In genomic region chr10:97575101-97575668, GRCh38 we compare ENCODE assay signal across 1 cellular context.
TF ChIP-seq lines count a peak whose summit lies in the region.

No MANE protein-coding gene starts in this region.

TF ChIP-seq in H1, 55 proteins besides CTCF, POLR2A, EP300 and RAD21:
- TF ChIP-seq CTBP2 (IDR thresholded peaks at IDR 0.05; ENCODE audit: borderline replicate concordance, insufficient read depth, insufficient read length, low read length) = no peak
- TF ChIP-seq CEBPB (IDR thresholded peaks at IDR 0.05; ENCODE audit: low read depth, low read length) = no peak
- no peak for TF ChIP-seq RXRA (IDR thresholded peaks at IDR 0.05; ENCODE audit: insufficient read depth, low read depth, low read length)
- TF ChIP-seq CBX8 (IDR thresholded peaks at IDR 0.05; ENCODE audit: borderline replicate concordance, low read depth, low read length) = no peak
- no peak for TF ChIP-seq SAP30 (IDR thresholded peaks at IDR 0.05; ENCODE audit: insufficient read depth, insufficient replicate concordance, low read length)
- TF ChIP-seq SIRT6 (IDR thresholded peaks at IDR 0.05; ENCODE audit: low read length) = no peak
- TF ChIP-seq POLR2AphosphoS5 (IDR thresholded peaks at IDR 0.05; ENCODE audit: low read depth, low read length) = no peak
- no peak for TF ChIP-seq SUZ12 (IDR thresholded peaks at IDR 0.05; ENCODE audit: low read length)
- no peak for TF ChIP-seq KDM1A (IDR thresholded peaks at IDR 0.05; ENCODE audit: borderline replicate concordance, low read length)
- no peak for TF ChIP-seq SP1 (IDR thresholded peaks at IDR 0.05; ENCODE audit: low read depth, low read length)
